In genomic region chr21:26013964-26014363, GRCh38 we compare ENCODE assay signal across 29 cellular contexts.
"Had no signal": no experiment of that assay in that cellular context is flagged by ENCODE, and none has a peak within 500 bp of the region (broad histone marks: within the 10 kb centered on the region; RNA-seq: fewer than 3 reads in every experiment).

No MANE protein-coding gene starts in this region.

- H3K27ac ChIP-seq: brain microvascular endothelial cell, colonic mucosa, heart left ventricle, VCaP had no signal

- H3K4me1 ChIP-seq: colonic mucosa had no signal

- ATAC-seq: activated CD4-positive, CD25-positive, alpha-beta regulatory T cell treated with anti-CD3 and anti-CD28 coated beads, Interleukin-2, amount 50 U/mL, for 24 hours; activated CD8-positive, alpha-beta T cell treated with anti-CD3 and anti-CD28 coated beads for 36 hours; activated T-cell treated with anti-CD3 and anti-CD28 coated beads, Interleukin-2, amount 50 U/mL, for 4 hours; activated T-helper 17 cell treated with anti-CD3 and anti-CD28 coated beads, Interleukin-2, amount 50 U/mL, for 72 hours; esophagus mucosa; heart left ventricle had no signal

- FAIRE-seq: astrocyte, bronchial epithelial cell, frontal cortex had no signal

- H3K9me3 ChIP-seq: colonic mucosa, heart left ventricle had no signal

- H3K4me3 ChIP-seq: colonic mucosa, heart left ventricle had no signal

- H3K27me3 ChIP-seq: brain microvascular endothelial cell, colonic mucosa, heart left ventricle had no signal

- DNase-seq: activated B cell treated with CpG ODN at 0.5 μM for 24 hours; activated CD4-positive, alpha-beta T cell treated with anti-CD3 and anti-CD28 coated beads for 48 hours; activated CD4-positive, alpha-beta T cell treated with anti-CD3 and anti-CD28 coated beads, Interleukin-2, amount 50 U/mL, for 1 hour; activated CD4-positive, alpha-beta T cell treated with anti-CD3 and anti-CD28 coated beads, Interleukin-2, amount 50 U/mL, for 48 hours; activated CD8-positive, alpha-beta memory T cell treated with anti-CD3 and anti-CD28 coated beads for 24 hours; activated CD8-positive, alpha-beta T cell treated with anti-CD3 and anti-CD28 coated beads for 36 hours; activated effector memory CD4-positive, alpha-beta T cell treated with Interleukin-2 at 50 U/mL for 16 hours; activated gamma-delta T cell treated with Interleukin-2 at 50 U/mL for 16 hours; activated naive CD4-positive, alpha-beta T cell treated with anti-CD3 and anti-CD28 coated beads, Interleukin-2, amount 50 U/mL, for 16 hours; activated naive CD4-positive, alpha-beta T cell treated with Interleukin-2 at 50 U/mL for 16 hours; activated T-cell treated with anti-CD3 and anti-CD28 coated beads, Interleukin-2, amount 50 U/mL, for 4 hours; amniotic stem cell; anterior cingulate cortex; brain microvascular endothelial cell; caudate nucleus; colonic mucosa; effector memory CD4-positive, alpha-beta T cell; endodermal cell; foreskin fibroblast; heart left ventricle; T-helper 1 cell; T-helper 2 cell had no signal

- H3K36me3 ChIP-seq: colonic mucosa had no signal
